ENCODE assay signal across 8 cellular contexts in the genomic region with DNA sequence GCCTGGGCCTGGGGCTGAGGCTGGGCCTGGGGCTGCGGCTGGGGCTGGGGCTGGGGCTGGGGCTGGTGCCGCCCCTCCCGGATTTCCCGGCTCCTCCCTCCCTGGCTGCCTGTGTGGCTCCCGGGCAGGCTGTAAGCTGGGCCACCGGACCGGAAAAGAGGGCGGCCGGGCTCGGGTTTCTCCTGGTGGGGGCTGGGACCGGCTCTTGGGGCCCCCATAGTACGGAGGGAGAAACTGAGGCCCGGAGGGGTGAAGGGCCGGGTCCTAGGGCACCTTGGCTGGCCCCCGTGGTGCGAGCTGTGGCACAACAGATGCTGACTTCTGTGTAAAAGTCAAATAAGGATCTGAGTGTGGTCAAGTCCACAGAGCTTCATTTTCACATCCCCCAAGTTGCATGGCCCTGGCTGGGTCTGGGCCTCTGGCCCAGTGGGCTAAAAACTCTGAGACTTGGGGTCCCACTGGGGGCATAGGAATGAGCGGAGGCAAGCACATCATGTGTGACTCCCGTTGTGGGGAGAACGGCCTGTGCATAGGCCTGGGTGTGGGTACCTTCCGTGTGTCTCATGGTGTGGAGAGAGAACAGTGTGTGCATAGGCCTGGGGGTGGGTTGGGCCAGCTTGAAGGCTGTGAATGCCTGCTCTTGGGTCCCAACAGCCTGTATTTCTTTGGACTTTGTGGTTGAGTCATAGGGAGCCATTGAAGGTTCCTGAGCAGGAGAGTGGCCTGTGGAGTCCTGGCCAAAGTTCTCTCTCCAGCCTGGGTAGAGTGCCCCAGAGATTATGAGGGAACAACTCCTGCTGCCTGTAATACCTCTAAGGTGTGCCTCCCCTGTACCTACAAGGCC.
DNase-seq lines count a peak whose midpoint lies in the region; ATAC-seq and TF ChIP-seq lines count a peak whose summit lies in the region.

No MANE protein-coding gene starts in this region.

- no peak for TF ChIP-seq CTCF in stomach (IDR thresholded peaks at IDR 0.05)

- H3K9me3 ChIP-seq in iPS-18a (ENCODE audit: control insufficient read depth, low read depth, low read length) (no peaks in the 10 kb centered on the region), stomach (no peaks in the 10 kb centered on the region)

- ATAC-seq in SK-N-SH treated with all-trans-retinoic acid at 6 μM for 48 hours (peak; percentile 15), GM19351 (IDR thresholded peaks at IDR 0.05; ENCODE audit: unreplicated experiment) (no peak)

- TF ChIP-seq EP300 in stomach (IDR thresholded peaks at IDR 0.05) = no peak

- no peaks in the 10 kb centered on the region for H3K27me3 ChIP-seq in iPS-18a (ENCODE audit: control insufficient read depth, insufficient read depth, low read length)
- peaks cover 0 to 28% (median 17%) of the 10 kb centered on the region in 3 donors for H3K27me3 ChIP-seq in stomach

- H3K27ac ChIP-seq in iPS-18a (ENCODE audit: low read length) (no peak overlapping the region), stomach (peak overlapping the region in 4 of 5 donors; percentile 64 to 83 (median 77))

- H3K4me1 ChIP-seq in iPS-18a (ENCODE audit: control insufficient read depth, low read depth, low read length) = peaks cover 19% of the 10 kb centered on the region
- peaks cover 22 to 70% (median 49%) of the 10 kb centered on the region in 4 donors for H3K4me1 ChIP-seq in stomach

- DNase-seq in GM19238 (ENCODE audit: insufficient read length, low spot score) (peak; percentile 72), stomach (peak; percentile 28), G401 (ENCODE audit: low spot score) (no peak), NCI-H2107 treated with DMSO at 0.1 percent for 48 hours (lab: John Stamatoyannopoulos, UW; ENCODE audit: unreplicated experiment) (no peak), NCI-H1694 treated with DMSO at 0.1 percent for 48 hours (lab: John Stamatoyannopoulos, UW) (no peak)

- TF ChIP-seq POLR2A in stomach (IDR thresholded peaks at IDR 0.05) = no peak

- in situ Hi-C loops in G401 (cut with HindIII; ENCODE audit: low sequenced_read_pairs) = no loop called here

- H3K36me3 ChIP-seq in iPS-18a (ENCODE audit: control insufficient read depth, low read depth, low read length) (no peaks in the 10 kb centered on the region), stomach (no peaks in the 10 kb centered on the region)

- peak overlapping the region; percentile 5 for H3K4me3 ChIP-seq in iPS-18a (ENCODE audit: low read length)
- H3K4me3 ChIP-seq in stomach = peak overlapping the region; percentile 37 to 50 (median 46)

- no peak overlapping the region for H3K9ac ChIP-seq in iPS-18a (ENCODE audit: low read length)

- intact Hi-C loops in stomach (cut with DNase I; ENCODE audit: low total_unique reads) = no loop called here

- WGBS in stomach, 5 donors = 21 to 48% (median 22%) methylated on average over 9 to 20 of the region's 20 CpGs

TF ChIP-seq in SK-N-SH treated with all-trans-retinoic acid at 6 μM for 48 hours, 23 proteins besides CTCF, POLR2A, EP300 and RAD21:
- no peak for TF ChIP-seq CSDC2 (CRISPR knock-in tag; IDR thresholded peaks at IDR 0.05)

Comparison
In these comparisons a context has a peak if more than half of its experiments do, and no peak if none do; other contexts are left out.
1. DNase-seq: peak in GM19238 (single experiment) and stomach (single experiment); none in G401 (single experiment), NCI-H2107 treated with DMSO at 0.1 percent for 48 hours (single experiment) and NCI-H1694 treated with DMSO at 0.1 percent for 48 hours (single experiment).